11 cellular contexts compared by ENCODE assay signal in the genomic region with DNA sequence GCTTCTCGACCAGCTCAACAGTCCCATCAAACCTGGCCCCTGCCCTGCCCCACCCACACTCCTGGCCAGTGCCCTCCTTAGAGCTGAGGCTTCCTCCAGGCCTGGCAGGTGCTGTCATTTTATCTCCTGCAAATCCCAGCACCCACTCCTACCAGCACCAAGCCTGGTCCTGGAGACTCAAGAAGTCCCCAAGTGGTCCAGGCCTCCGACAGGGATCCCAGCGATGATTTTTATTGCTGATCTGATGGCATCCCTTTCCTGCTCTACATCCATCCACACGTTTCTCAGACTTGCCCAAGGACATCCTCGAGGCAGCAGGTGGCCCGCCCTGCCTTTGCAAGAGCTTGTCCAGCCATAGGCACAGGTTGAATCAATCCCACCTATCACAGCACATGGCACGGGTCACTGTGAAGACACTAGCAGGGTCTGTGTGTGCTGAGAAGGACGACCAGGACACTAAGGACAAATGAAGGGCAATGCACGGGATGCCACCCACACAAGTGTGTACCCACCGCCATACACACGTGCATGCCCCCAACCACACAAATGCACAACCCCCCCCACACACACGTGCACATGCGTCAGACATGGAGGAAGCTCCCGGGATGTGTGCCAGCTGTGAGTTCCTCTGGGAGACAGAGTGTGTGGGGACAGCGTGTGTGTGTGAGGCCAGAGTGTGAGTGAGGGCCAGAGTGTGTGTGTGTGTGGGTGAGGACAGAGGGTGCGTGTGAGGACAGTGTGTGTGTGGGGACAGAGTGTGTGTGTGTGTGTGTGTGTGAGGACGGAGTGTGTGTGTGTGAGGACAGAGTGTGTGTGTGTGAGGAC.
DNase-seq lines count a peak whose midpoint lies in the region; ATAC-seq, FAIRE-seq and TF ChIP-seq lines count a peak whose summit lies in the region.
"Had no signal": no experiment of that assay in that cellular context is flagged by ENCODE, and none has a peak within 500 bp of the region (broad histone marks: within the 10 kb centered on the region; RNA-seq: fewer than 3 reads in every experiment).

No MANE protein-coding gene starts in this region.

- H3K4me1 ChIP-seq in RWPE2 (ENCODE audit: insufficient read depth, poor library complexity, severe bottlenecking) (no peaks in the 10 kb centered on the region), pancreas (peaks cover 0 to 11% (median 0%) of the 10 kb centered on the region in 3 donors)
- H3K4me1 ChIP-seq: SJSA1 had no signal

- intact Hi-C loops in pancreas (cut with DNase I) = no loop called here
- intact Hi-C loops in activated CD4-positive, alpha-beta T cell treated with anti-CD3 and anti-CD28 coated beads, Interleukin-2, amount 10 ng/mL, durations not matched to agents 24 days and 14 days (cut with micrococcal nuclease) = no loop called here

- no peaks in the 10 kb centered on the region for H3K27me3 ChIP-seq in RWPE2 (ENCODE audit: insufficient read depth, poor library complexity, severe bottlenecking)
- no peaks in the 10 kb centered on the region for H3K27me3 ChIP-seq in pancreas

- FAIRE-seq in pancreas (lab: Jason Lieb, UNC) = no peak
- FAIRE-seq: islet of Langerhans had no signal

- no peak overlapping the region for H3K4me3 Mint-ChIP-seq in activated CD4-positive, alpha-beta T cell treated with anti-CD3 and anti-CD28 coated beads, Interleukin-2, amount 10 ng/mL, durations not matched to agents 24 days and 14 days

- ATAC-seq in RWPE2 (ENCODE audit: low read depth) (no peak), pancreas (peak in 2 of 4 donors; percentile 30 to 35), GM19035 (IDR thresholded peaks at IDR 0.05; ENCODE audit: unreplicated experiment) (no peak)

- H3K36me3 ChIP-seq in RWPE2 (ENCODE audit: low read depth) (no peaks in the 10 kb centered on the region), pancreas (no peaks in the 10 kb centered on the region)
- H3K36me3 ChIP-seq: SJSA1 had no signal

- no peaks in the 10 kb centered on the region for H3K4me1 Mint-ChIP-seq in activated CD4-positive, alpha-beta T cell treated with anti-CD3 and anti-CD28 coated beads, Interleukin-2, amount 10 ng/mL, durations not matched to agents 24 days and 14 days

- H3K9me3 ChIP-seq in RWPE2 (ENCODE audit: severe bottlenecking) (no peaks in the 10 kb centered on the region), pancreas (no peaks in the 10 kb centered on the region)
- H3K9me3 ChIP-seq: SJSA1 had no signal

- peak; percentile 88 for DNase-seq in AG10803 (ENCODE audit: low read depth)
- DNase-seq in RWPE2 (ENCODE audit: low spot score) = peak; percentile 47
- peak; percentile 76 for DNase-seq in fibroblast of villous mesenchyme (ENCODE audit: low read depth)
- DNase-seq in pancreas = peak in 4 of 6 donors; percentile 12 to 51 (median 27)
- no peak for DNase-seq in activated naive CD4-positive, alpha-beta T cell (lab: John Stamatoyannopoulos, UW)
- no peak for DNase-seq in stimulated activated CD4-positive, alpha-beta T cell treated with anti-CD3 and anti-CD28 coated beads, Interleukin-4, amount 100 ng/mL, for 1 hour
- DNase-seq in activated CD4-positive, alpha-beta T cell treated with anti-CD3 and anti-CD28 coated beads, Interleukin-2, amount 10 ng/mL, durations not matched to agents 24 days and 14 days = no peak
- DNase-seq: activated T-cell treated with anti-CD3 and anti-CD28 coated beads for 4 hours had no signal

- no peak overlapping the region for H3K27ac Mint-ChIP-seq in activated CD4-positive, alpha-beta T cell treated with anti-CD3 and anti-CD28 coated beads, Interleukin-2, amount 10 ng/mL, durations not matched to agents 24 days and 14 days

- H3K27ac ChIP-seq in RWPE2 (ENCODE audit: poor library complexity, severe bottlenecking) (no peak overlapping the region), pancreas (no peak overlapping the region)
- H3K27ac ChIP-seq: SJSA1 had no signal

- H3K36me3 Mint-ChIP-seq in activated CD4-positive, alpha-beta T cell treated with anti-CD3 and anti-CD28 coated beads, Interleukin-2, amount 10 ng/mL, durations not matched to agents 24 days and 14 days (ENCODE audit: low read depth) = no peaks in the 10 kb centered on the region

- H3K27me3 Mint-ChIP-seq in activated CD4-positive, alpha-beta T cell treated with anti-CD3 and anti-CD28 coated beads, Interleukin-2, amount 10 ng/mL, durations not matched to agents 24 days and 14 days = no peaks in the 10 kb centered on the region

- TF ChIP-seq CTCF in AG10803 (conservative IDR thresholded peaks at IDR 0.05; ENCODE audit: low read length) (no peak), RWPE2 (IDR thresholded peaks at IDR 0.05; ENCODE audit: poor library complexity, severe bottlenecking) (no peak), fibroblast of villous mesenchyme (IDR thresholded peaks at IDR 0.05; ENCODE audit: insufficient read depth, low read depth, low read length) (no peak), pancreas (IDR thresholded peaks at IDR 0.05) (no peak)

- 74 to 79% methylated on average over 17 of the region's 17 CpGs for WGBS in pancreas, 2 donors

- H3K4me3 ChIP-seq in AG10803 (ENCODE audit: low read length) = no peak overlapping the region
- no peak overlapping the region for H3K4me3 ChIP-seq in RWPE2 (ENCODE audit: severe bottlenecking)
- H3K4me3 ChIP-seq in fibroblast of villous mesenchyme (ENCODE audit: low read depth, low read length) = no peak overlapping the region
- no peak overlapping the region for H3K4me3 ChIP-seq in pancreas
- H3K4me3 ChIP-seq: SJSA1 had no signal

- no peaks in the 10 kb centered on the region for H3K9me3 Mint-ChIP-seq in activated CD4-positive, alpha-beta T cell treated with anti-CD3 and anti-CD28 coated beads, Interleukin-2, amount 10 ng/mL, durations not matched to agents 24 days and 14 days

Comparison
In these comparisons a context has a peak if more than half of its experiments do, and no peak if none do; other contexts are left out.
1. DNase-seq: peak in AG10803 (single experiment), RWPE2 (single experiment), fibroblast of villous mesenchyme (single experiment) and pancreas (4 of 6); none in activated naive CD4-positive, alpha-beta T cell (0 of 4), stimulated activated CD4-positive, alpha-beta T cell treated with anti-CD3 and anti-CD28 coated beads, Interleukin-4, amount 100 ng/mL, for 1 hour (single experiment) and activated CD4-positive, alpha-beta T cell treated with anti-CD3 and anti-CD28 coated beads, Interleukin-2, amount 10 ng/mL, durations not matched to agents 24 days and 14 days (single experiment).